ENCODE assay signal across 1 cellular context in the genomic region with DNA sequence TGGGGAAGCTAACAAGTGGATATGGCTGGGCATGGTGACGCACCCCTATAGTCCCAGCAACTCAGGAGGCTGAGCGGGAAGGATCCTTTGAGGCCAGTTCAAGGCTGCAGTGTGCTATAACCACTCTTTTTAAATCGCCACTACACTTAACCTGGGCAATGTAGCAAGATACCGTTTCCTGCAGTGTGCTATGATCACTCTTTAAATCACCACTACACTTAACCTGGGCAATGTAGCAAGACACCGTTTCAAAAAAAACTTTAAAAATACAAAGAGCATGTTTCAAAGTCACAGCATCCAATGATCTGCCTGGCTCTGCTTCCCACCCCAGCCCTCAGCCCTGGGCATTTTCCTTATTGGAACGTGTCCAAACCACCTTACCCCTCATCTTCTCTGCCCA.
A peak's percentile ranks its signal among the peaks of the same experiment; 100 is the strongest.
TF ChIP-seq lines count a peak whose summit lies in the region.

No MANE protein-coding gene starts in this region.

TF ChIP-seq in H1, 55 proteins besides CTCF, POLR2A, EP300 and RAD21:
- TF ChIP-seq POLR2AphosphoS5 (IDR thresholded peaks at IDR 0.05; ENCODE audit: low read depth, low read length) (0 out of 2 replicates have a peak, but pooled peaks have one; percentile 6), BRCA1 (IDR thresholded peaks at IDR 0.05; ENCODE audit: low read depth, low read length) (no peak)
